Comparison of ENCODE assay signal across 9 cellular contexts in genomic region chr6:90584636-90585255, GRCh38. TPM values are rescaled to one million over a fixed set of nuclear protein-coding genes. Genes with fewer than 3 reads are reported as not detected.
DNase-seq lines count a peak whose midpoint lies in the region; ATAC-seq and TF ChIP-seq lines count a peak whose summit lies in the region.
"Had no signal": no experiment of that assay in that cellular context is flagged by ENCODE, and none has a peak within 500 bp of the region (broad histone marks: within the 10 kb centered on the region; RNA-seq: fewer than 3 reads in every experiment).

No MANE protein-coding gene starts in this region.

- H3K9me3 Mint-ChIP-seq in activated CD4-positive, alpha-beta T cell treated with anti-CD3 and anti-CD28 coated beads, Interleukin-2, amount 10 ng/mL, durations not matched to agents 7 days and 5 days: no peaks in the 10 kb centered on the region

- H3K9me3 ChIP-seq in HUES48 (ENCODE audit: control insufficient read depth, insufficient read depth, low read length): no peaks in the 10 kb centered on the region
- H3K9me3 ChIP-seq in gastrocnemius medialis: no peaks in the 10 kb centered on the region

- POLR2A ChIA-PET in activated CD4-positive, alpha-beta T cell treated with anti-CD3 and anti-CD28 coated beads, Interleukin-2, amount 10 ng/mL, durations not matched to agents 7 days and 5 days (lab: Charles Lee): no interaction called here

- in situ Hi-C loops in brain microvascular endothelial cell (cut with HindIII; ENCODE audit: low pct_ligation_motif_present, low sequenced_read_pairs): no loop called here
- in situ Hi-C loops in gastrocnemius medialis (cut with MboI; ENCODE audit: low sequenced_read_pairs in 4 of 4): loop anchor here in 1 of 4 donors (25.0 kb wide), 1 partner anchor 1622 kb away; the partner anchor contains the start of gene RNGTT

- H3K9ac ChIP-seq in HUES48 (ENCODE audit: low read depth, low read length): no peak overlapping the region

- no peak for ATAC-seq in gastrocnemius medialis
- ATAC-seq: activated CD4-positive, CD25-positive, alpha-beta regulatory T cell treated with anti-CD3 and anti-CD28 coated beads, Interleukin-2, amount 50 U/mL, for 24 hours had no signal

- no peak overlapping the region for H3K27ac ChIP-seq in HUES48 (ENCODE audit: low read depth, low read length)
- H3K27ac ChIP-seq in brain microvascular endothelial cell: no peak overlapping the region
- H3K27ac ChIP-seq in gastrocnemius medialis: no peak overlapping the region

- H3K4me1 ChIP-seq in HUES48 (ENCODE audit: control insufficient read depth, insufficient read depth, low read length): peaks cover 15% of the 10 kb centered on the region
- H3K4me1 ChIP-seq in gastrocnemius medialis: peaks cover 38 to 60% of the 10 kb centered on the region in 2 donors

- TF ChIP-seq CTCF in brain microvascular endothelial cell (IDR thresholded peaks at IDR 0.05; ENCODE audit: low read depth, low read length, missing control alignments) (no peak), gastrocnemius medialis (IDR thresholded peaks at IDR 0.05 in 4 of 5, conservative IDR thresholded peaks at IDR 0.05 in 1 of 5) (no peak)

- no peaks in the 10 kb centered on the region for H3K36me3 Mint-ChIP-seq in activated CD4-positive, alpha-beta T cell treated with anti-CD3 and anti-CD28 coated beads, Interleukin-2, amount 10 ng/mL, durations not matched to agents 7 days and 5 days (ENCODE audit: low read depth)

- no peak overlapping the region for H3K27ac Mint-ChIP-seq in activated CD4-positive, alpha-beta T cell treated with anti-CD3 and anti-CD28 coated beads, Interleukin-2, amount 10 ng/mL, durations not matched to agents 7 days and 5 days

- no peak for TF ChIP-seq POLR2A in gastrocnemius medialis (IDR thresholded peaks at IDR 0.05)

- DNase-seq in activated CD4-positive, alpha-beta T cell treated with anti-CD3 and anti-CD28 coated beads, Interleukin-2, amount 10 ng/mL, durations not matched to agents 7 days and 5 days: no peak
- DNase-seq in activated CD4-positive, alpha-beta T cell treated with anti-CD3 and anti-CD28 coated beads, Interleukin-2, amount 50 U/mL, for 48 hours: no peak
- DNase-seq in brain microvascular endothelial cell: no peak
- no peak for DNase-seq in gastrocnemius medialis
- DNase-seq in NCI-H2107 (lab: John Stamatoyannopoulos, UW): no peak
- DNase-seq in activated CD4-positive, CD25-positive, alpha-beta regulatory T cell (lab: John Stamatoyannopoulos, UW): no peak
- DNase-seq in NCI-H82 treated with DMSO at 0.1 percent for 48 hours (lab: John Stamatoyannopoulos, UW; ENCODE audit: unreplicated experiment): no peak

- intact Hi-C loops in gastrocnemius medialis (cut with DNase I; ENCODE audit: low total_unique reads): no loop called here

- H3K27me3 ChIP-seq in HUES48 (ENCODE audit: control insufficient read depth, insufficient read depth, low read length) (peaks cover 17% of the 10 kb centered on the region), brain microvascular endothelial cell (replicated peaks) (no peaks in the 10 kb centered on the region), gastrocnemius medialis (no peaks in the 10 kb centered on the region)

- peak overlapping the region; percentile 88 for H3K4me3 Mint-ChIP-seq in activated CD4-positive, alpha-beta T cell treated with anti-CD3 and anti-CD28 coated beads, Interleukin-2, amount 10 ng/mL, durations not matched to agents 7 days and 5 days

- no peaks in the 10 kb centered on the region for H3K36me3 ChIP-seq in HUES48 (ENCODE audit: control insufficient read depth, insufficient read depth, low read length)
- peaks cover 3% of the 10 kb centered on the region for H3K36me3 ChIP-seq in brain microvascular endothelial cell (replicated peaks)
- H3K36me3 ChIP-seq in gastrocnemius medialis: no peaks in the 10 kb centered on the region

- peaks cover 18% of the 10 kb centered on the region for H3K27me3 Mint-ChIP-seq in activated CD4-positive, alpha-beta T cell treated with anti-CD3 and anti-CD28 coated beads, Interleukin-2, amount 10 ng/mL, durations not matched to agents 7 days and 5 days

- CTCF ChIA-PET in activated CD4-positive, alpha-beta T cell treated with anti-CD3 and anti-CD28 coated beads, Interleukin-2, amount 10 ng/mL, durations not matched to agents 7 days and 5 days (lab: Charles Lee): no interaction called here

- H3K4me3 ChIP-seq in HUES48 (ENCODE audit: low read depth, low read length): peak overlapping the region; percentile 76
- H3K4me3 ChIP-seq in brain microvascular endothelial cell (ENCODE audit: low read depth, low read length): peak overlapping the region; percentile 3
- H3K4me3 ChIP-seq in gastrocnemius medialis: peak overlapping the region in 3 of 4 donors; percentile 9 to 100 (median 42)

- H3K4me1 Mint-ChIP-seq in activated CD4-positive, alpha-beta T cell treated with anti-CD3 and anti-CD28 coated beads, Interleukin-2, amount 10 ng/mL, durations not matched to agents 7 days and 5 days: peaks cover 43% of the 10 kb centered on the region

RNA-seq across cellular contexts. Expression of gene MAP3K7, which starts 2.1 kb away (rescaled TPM):
- total RNA-seq in activated CD4-positive, alpha-beta T cell treated with anti-CD3 and anti-CD28 coated beads, Interleukin-2, amount 10 ng/mL, durations not matched to agents 7 days and 5 days: 10 to 100 TPM; 29.1 to 35.2 TPM
- 10 to 100 TPM; 16.6 to 27.2 (median 18.9) TPM for total RNA-seq in gastrocnemius medialis

Comparison
In these comparisons a context has a peak if more than half of its experiments do, and no peak if none do; other contexts are left out.
1. H3K4me3 ChIP-seq: peak in every context shown above with its lines; median percentile 76 in HUES48; 42 in gastrocnemius medialis; 3 in brain microvascular endothelial cell.